13 cellular contexts compared by ENCODE assay signal in the genomic region with DNA sequence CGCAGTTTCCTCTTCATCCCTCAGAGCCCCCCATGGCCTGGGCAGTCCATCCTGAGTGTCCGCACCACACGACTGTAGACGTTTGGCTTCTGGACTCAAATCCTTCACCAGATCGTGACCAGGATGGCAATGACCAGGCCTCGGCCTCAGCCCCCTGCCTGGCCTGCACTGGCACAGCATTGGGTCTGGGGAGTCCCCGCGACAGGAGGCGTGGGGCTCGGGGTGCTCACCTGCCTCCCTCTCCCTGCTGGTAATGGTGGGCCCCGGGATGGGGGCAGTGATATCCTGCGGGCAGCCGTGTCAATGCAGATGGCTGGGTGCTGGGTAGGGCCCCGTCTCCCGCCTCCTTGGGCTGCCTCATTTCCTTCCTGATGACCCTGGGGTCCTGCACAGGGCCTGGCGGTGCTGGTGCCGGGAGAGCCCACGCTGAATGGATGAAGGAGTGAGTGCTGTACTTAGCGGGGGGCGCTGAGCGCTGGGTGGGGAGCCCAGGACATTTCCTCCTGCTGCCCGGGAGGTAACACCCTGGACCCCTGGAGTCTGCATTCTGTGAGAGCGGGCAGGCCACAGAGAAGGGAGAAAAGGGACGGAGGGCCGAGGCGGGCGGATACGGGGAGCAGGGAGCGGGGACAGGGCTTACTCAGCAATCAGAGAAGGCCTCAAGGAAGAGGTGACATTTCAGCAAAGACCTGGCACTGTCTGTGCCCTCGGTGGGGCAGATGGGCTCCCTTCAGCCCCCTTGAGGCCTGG. TPM values are rescaled to one million over a fixed set of nuclear protein-coding genes. Genes with fewer than 3 reads are reported as not detected.
DNase-seq lines count a peak whose midpoint lies in the region; ATAC-seq and TF ChIP-seq lines count a peak whose summit lies in the region.
"Had no signal": no experiment of that assay in that cellular context is flagged by ENCODE, and none has a peak within 500 bp of the region (broad histone marks: within the 10 kb centered on the region; RNA-seq: fewer than 3 reads in every experiment).

No MANE protein-coding gene starts in this region.

- no peak for DNase-seq in activated CD8-positive, alpha-beta memory T cell treated with anti-CD3 and anti-CD28 coated beads, Interleukin-2, amount 10 ng/mL, durations not matched to agents 7 days and 5 days
- no peak for DNase-seq in activated CD8-positive, alpha-beta memory T cell treated with anti-CD3 and anti-CD28 coated beads, Interleukin-2, amount 50 U/mL, for 4 hours
- peak; percentile 6 for DNase-seq in WERI-Rb-1
- DNase-seq in OCI-M2 (lab: John Stamatoyannopoulos, UW; ENCODE audit: unreplicated experiment), result no peak
- DNase-seq: lower lobe of right lung; NCI-H1694 treated with DMSO at 0.1 percent for 48 hours; NK-92 treated with Interleukin-12 subunit alpha and Interleukin-12 subunit beta, amount 100 ng/mL, for 24 hours had no signal

- H3K4me1 ChIP-seq in duodenal mucosa (ENCODE audit: control insufficient read depth in 1 of 2, insufficient read depth in 2 of 2, low read length in 2 of 2) (peaks cover 27 to 49% of the 10 kb centered on the region in 2 donors), neutrophil (ENCODE audit: control insufficient read depth in 1 of 2, insufficient read depth in 1 of 2, low read depth in 1 of 2, low read length in 1 of 2) (peaks cover 52 to 56% of the 10 kb centered on the region in 2 experiments)
- H3K4me1 ChIP-seq: HAP-1 had no signal

- H3K36me3 ChIP-seq in WERI-Rb-1 (no peaks in the 10 kb centered on the region), duodenal mucosa (ENCODE audit: control insufficient read depth in 1 of 2, insufficient read depth in 2 of 2, low read length in 2 of 2) (peaks cover 9 to 10% of the 10 kb centered on the region in 2 donors), neutrophil (peaks cover 17% of the 10 kb centered on the region)
- H3K36me3 ChIP-seq: HAP-1 had no signal

- no peaks in the 10 kb centered on the region for H3K27me3 Mint-ChIP-seq in activated CD8-positive, alpha-beta memory T cell treated with anti-CD3 and anti-CD28 coated beads, Interleukin-2, amount 10 ng/mL, durations not matched to agents 7 days and 5 days

- CTCF ChIA-PET in activated CD8-positive, alpha-beta memory T cell treated with anti-CD3 and anti-CD28 coated beads, Interleukin-2, amount 10 ng/mL, durations not matched to agents 7 days and 5 days (lab: Charles Lee), result interaction anchor here (1.0 to 3.7 kb wide), 6 partner anchors 11 to 233 kb away, joined by 3 to 68 read pairs (median 7); a partner anchor contains a TSS

- H3K9me3 Mint-ChIP-seq in activated CD8-positive, alpha-beta memory T cell treated with anti-CD3 and anti-CD28 coated beads, Interleukin-2, amount 10 ng/mL, durations not matched to agents 7 days and 5 days (ENCODE audit: low read depth), result no peaks in the 10 kb centered on the region
- H3K9me3 Mint-ChIP-seq: activated T-cell treated with anti-CD3 and anti-CD28 coated beads, Interleukin-2, amount 50 U/mL, for 4 hours had no signal

- TF ChIP-seq CTCF in WERI-Rb-1 (IDR thresholded peaks at IDR 0.05; ENCODE audit: low read depth, low read length) (no peak), neutrophil (IDR thresholded peaks at IDR 0.05) (no peak)

- peak overlapping the region; percentile 99 for H3K27ac Mint-ChIP-seq in activated CD8-positive, alpha-beta memory T cell treated with anti-CD3 and anti-CD28 coated beads, Interleukin-2, amount 10 ng/mL, durations not matched to agents 7 days and 5 days

- no peak overlapping the region for H3K4me3 Mint-ChIP-seq in activated CD8-positive, alpha-beta memory T cell treated with anti-CD3 and anti-CD28 coated beads, Interleukin-2, amount 10 ng/mL, durations not matched to agents 7 days and 5 days

- no peaks in the 10 kb centered on the region for H3K27me3 ChIP-seq in WERI-Rb-1 (ENCODE audit: insufficient read depth, low read depth, severe bottlenecking)
- no peaks in the 10 kb centered on the region for H3K27me3 ChIP-seq in duodenal mucosa (ENCODE audit: control insufficient read depth in 1 of 2, insufficient read depth in 2 of 2, low read length in 2 of 2)
- no peaks in the 10 kb centered on the region for H3K27me3 ChIP-seq in neutrophil

- peaks cover 38% of the 10 kb centered on the region for H3K4me1 Mint-ChIP-seq in activated CD8-positive, alpha-beta memory T cell treated with anti-CD3 and anti-CD28 coated beads, Interleukin-2, amount 10 ng/mL, durations not matched to agents 7 days and 5 days

- H3K9ac ChIP-seq in duodenal mucosa (ENCODE audit: low read depth in 1 of 2, low read length in 2 of 2), result peak overlapping the region; percentile 99 to 100

- no peak overlapping the region for H3K27ac ChIP-seq in WERI-Rb-1
- H3K27ac ChIP-seq in duodenal mucosa (ENCODE audit: low read depth, low read length), result no peak overlapping the region
- H3K27ac ChIP-seq in neutrophil, result peak overlapping the region; percentile 99

- no peak for ATAC-seq in activated CD8-positive, alpha-beta memory T cell treated with anti-CD3 and anti-CD28 coated beads, Interleukin-2, amount 10 ng/mL, durations not matched to agents 7 days and 5 days
- ATAC-seq in GM18502 (IDR thresholded peaks at IDR 0.05; ENCODE audit: poor library complexity, unreplicated experiment) (no peak), HG03095 (IDR thresholded peaks at IDR 0.05; ENCODE audit: unreplicated experiment) (no peak)
- ATAC-seq: lower lobe of right lung had no signal

- H3K4me3 ChIP-seq in WERI-Rb-1 (ENCODE audit: low read depth, low read length), result no peak overlapping the region
- H3K4me3 ChIP-seq in duodenal mucosa (ENCODE audit: low read depth in 1 of 2, low read length in 2 of 2), result peak overlapping the region; percentile 23 to 98
- H3K4me3 ChIP-seq in neutrophil (ENCODE audit: low read depth in 1 of 2, low read length in 1 of 2), result no peak overlapping the region
- H3K4me3 ChIP-seq: HAP-1, lower lobe of right lung had no signal

- H3K9me3 ChIP-seq in WERI-Rb-1 (ENCODE audit: severe bottlenecking) (no peaks in the 10 kb centered on the region), duodenal mucosa (ENCODE audit: control insufficient read depth in 1 of 2, low read length in 2 of 2) (no peaks in the 10 kb centered on the region), neutrophil (no peaks in the 10 kb centered on the region)
- H3K9me3 ChIP-seq: HAP-1, lower lobe of right lung had no signal

- H3K36me3 Mint-ChIP-seq in activated CD8-positive, alpha-beta memory T cell treated with anti-CD3 and anti-CD28 coated beads, Interleukin-2, amount 10 ng/mL, durations not matched to agents 7 days and 5 days, result peaks cover 8% of the 10 kb centered on the region

RNA-seq across cellular contexts. Expression of a gene that starts 2.1 kb away (rescaled TPM):
- 100 to 1,000 TPM; 106 to 111 TPM for total RNA-seq in activated CD8-positive, alpha-beta memory T cell treated with anti-CD3 and anti-CD28 coated beads, Interleukin-2, amount 10 ng/mL, durations not matched to agents 7 days and 5 days

RNA-seq across cellular contexts. Expression of a gene that starts 24.0 kb away (rescaled TPM):
- not detected for total RNA-seq in activated CD8-positive, alpha-beta memory T cell treated with anti-CD3 and anti-CD28 coated beads, Interleukin-2, amount 10 ng/mL, durations not matched to agents 7 days and 5 days
- total RNA-seq: activated T-cell treated with anti-CD3 and anti-CD28 coated beads, Interleukin-2, amount 50 U/mL, for 4 hours had no signal

RNA-seq across cellular contexts. Expression of a gene that starts 27.6 kb away (rescaled TPM):
- total RNA-seq in activated CD8-positive, alpha-beta memory T cell treated with anti-CD3 and anti-CD28 coated beads, Interleukin-2, amount 10 ng/mL, durations not matched to agents 7 days and 5 days, result 10 to 100 TPM; 72.2 to 91.2 TPM

RNA-seq across cellular contexts. Expression of a gene that starts 32.5 kb away (rescaled TPM):
- total RNA-seq in activated CD8-positive, alpha-beta memory T cell treated with anti-CD3 and anti-CD28 coated beads, Interleukin-2, amount 10 ng/mL, durations not matched to agents 7 days and 5 days, result 10 to 100 TPM; 22.4 to 26.2 TPM

Comparison
In these comparisons a context has a peak if more than half of its experiments do, and no peak if none do; other contexts are left out.
1. H3K4me3 ChIP-seq: peak in duodenal mucosa (2 of 2); none in WERI-Rb-1 (single experiment) and neutrophil (0 of 2).